In the genomic region with DNA sequence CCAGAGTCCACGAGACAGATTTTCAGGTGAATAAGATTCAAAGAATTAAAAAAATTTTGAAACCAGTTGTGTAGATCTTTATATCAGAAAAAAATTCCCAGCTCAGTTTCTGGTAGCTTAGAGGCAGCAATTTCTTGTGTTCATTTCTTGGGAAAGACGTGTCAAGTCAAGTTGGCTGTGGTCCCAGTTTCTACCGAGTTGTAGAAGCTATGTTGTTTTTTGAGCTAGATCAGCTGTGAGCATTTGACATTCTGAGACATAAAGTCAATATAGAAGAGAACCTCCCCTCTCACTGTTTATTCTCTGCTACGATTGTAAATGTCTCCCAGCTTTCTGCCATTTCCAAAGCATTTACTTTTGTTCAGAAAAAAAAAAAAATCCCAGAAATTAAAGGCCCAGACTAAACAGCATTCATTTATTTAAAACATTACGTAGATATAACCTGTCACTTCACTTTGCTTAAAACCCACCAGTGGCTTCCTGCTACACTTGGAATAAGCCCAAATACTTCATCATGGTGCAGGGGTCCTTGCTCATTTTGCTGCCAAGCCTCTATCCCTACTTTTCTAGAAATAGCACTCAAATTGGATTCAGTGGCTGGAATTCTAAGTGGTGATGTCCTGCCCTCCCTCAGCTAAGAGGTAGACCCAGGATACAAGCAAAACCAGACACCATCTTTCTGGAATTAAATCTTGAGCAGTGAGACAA, we compare ENCODE assay signal across 10 cellular contexts. TPM values are rescaled to one million over a fixed set of nuclear protein-coding genes. Genes with fewer than 3 reads are reported as not detected.
A peak's percentile ranks its signal among the peaks of the same experiment; 100 is the strongest.
DNase-seq lines count a peak whose midpoint lies in the region; ATAC-seq and TF ChIP-seq lines count a peak whose summit lies in the region.
"Had no signal": no experiment of that assay in that cellular context is flagged by ENCODE, and none has a peak within 500 bp of the region (broad histone marks: within the 10 kb centered on the region; RNA-seq: fewer than 3 reads in every experiment).

No MANE protein-coding gene starts in this region.

- no peaks in the 10 kb centered on the region for H3K36me3 ChIP-seq in adrenal gland (replicated peaks in 1 of 2)
- no peaks in the 10 kb centered on the region for H3K36me3 ChIP-seq in thoracic aorta

- peak; percentile 30 for ATAC-seq in thoracic aorta (ENCODE audit: insufficient number of reproducible peaks, low FRiP score, low read depth)
- ATAC-seq in stimulated activated naive B cell treated with anti-CD40 and anti-IgM and Interleukin-4, amounts not matched to agents 10 μg/mL and 1 μg/mL and 100 μg/mL, for 72 hours (replicated peaks): no peak

- intact Hi-C loops in adrenal gland (cut with DNase I): loop anchor here in 1 of 2 donors (10.0 kb wide), 1 partner anchor 260 kb away; no protein-coding TSS in a partner anchor

- H3K27ac ChIP-seq in adrenal gland: no peak overlapping the region
- H3K27ac ChIP-seq in thoracic aorta: peak overlapping the region in 1 of 2 donors; percentile 36
- H3K27ac ChIP-seq: 22Rv1 had no signal

- H3K4me3 Mint-ChIP-seq in stimulated activated naive B cell treated with anti-CD40 and anti-IgM and Interleukin-4, amounts not matched to agents 10 μg/mL and 1 μg/mL and 100 μg/mL, for 72 hours: no peak overlapping the region

- TF ChIP-seq CTCF in adrenal gland (IDR thresholded peaks at IDR 0.05): no peak
- no peak for TF ChIP-seq CTCF in thoracic aorta (IDR thresholded peaks at IDR 0.05)

- 30 to 33% (median 32%) methylated on average over 5 of the region's 5 CpGs for WGBS in adrenal gland, 4 donors

- H3K9me3 Mint-ChIP-seq in stimulated activated naive B cell treated with anti-CD40 and anti-IgM and Interleukin-4, amounts not matched to agents 10 μg/mL and 1 μg/mL and 100 μg/mL, for 72 hours: no peaks in the 10 kb centered on the region

- H3K9me3 ChIP-seq in adrenal gland (replicated peaks in 1 of 3) (no peaks in the 10 kb centered on the region), thoracic aorta (no peaks in the 10 kb centered on the region)

- H3K4me3 ChIP-seq in adrenal gland (no peak overlapping the region), thoracic aorta (no peak overlapping the region)

- DNase-seq in DMS 273 (lab: John Stamatoyannopoulos, UW; ENCODE audit: unreplicated experiment): peak; percentile 55
- DNase-seq in DMS 273 treated with DMSO at 0.1 percent for 48 hours (lab: John Stamatoyannopoulos, UW): no peak
- peak; percentile 58 to 90 (median 82) for DNase-seq in adrenal gland
- peak; percentile 56 for DNase-seq in inferior parietal cortex (ENCODE audit: extremely low spot score)
- DNase-seq in thoracic aorta (ENCODE audit: low spot score): peak; percentile 85
- no peak for DNase-seq in activated CD4-positive, alpha-beta T cell treated with anti-CD3 and anti-CD28 coated beads for 48 hours
- DNase-seq in stimulated activated naive B cell treated with anti-CD40 and anti-IgM and Interleukin-4, amounts not matched to agents 10 μg/mL and 1 μg/mL and 100 μg/mL, for 72 hours: no peak
- DNase-seq in OCI-M1 (lab: John Stamatoyannopoulos, UW): no peak
- DNase-seq: NCI-H526 had no signal

- no peaks in the 10 kb centered on the region for H3K36me3 Mint-ChIP-seq in stimulated activated naive B cell treated with anti-CD40 and anti-IgM and Interleukin-4, amounts not matched to agents 10 μg/mL and 1 μg/mL and 100 μg/mL, for 72 hours

- H3K4me1 ChIP-seq in adrenal gland (replicated peaks in 1 of 2) (peaks cover 17 to 30% of the 10 kb centered on the region in 2 donors), thoracic aorta (ENCODE audit: control insufficient read depth in 1 of 2, low read depth in 2 of 2) (peaks cover 25 to 38% of the 10 kb centered on the region in 2 donors)

- H3K27ac Mint-ChIP-seq in stimulated activated naive B cell treated with anti-CD40 and anti-IgM and Interleukin-4, amounts not matched to agents 10 μg/mL and 1 μg/mL and 100 μg/mL, for 72 hours: no peak overlapping the region

- TF ChIP-seq POLR2A in adrenal gland (IDR thresholded peaks at IDR 0.05): no peak

- no peaks in the 10 kb centered on the region for H3K4me1 Mint-ChIP-seq in stimulated activated naive B cell treated with anti-CD40 and anti-IgM and Interleukin-4, amounts not matched to agents 10 μg/mL and 1 μg/mL and 100 μg/mL, for 72 hours

- peaks cover 5 to 9% of the 10 kb centered on the region in 2 donors for H3K27me3 Mint-ChIP-seq in stimulated activated naive B cell treated with anti-CD40 and anti-IgM and Interleukin-4, amounts not matched to agents 10 μg/mL and 1 μg/mL and 100 μg/mL, for 72 hours

- no peaks in the 10 kb centered on the region for H3K27me3 ChIP-seq in adrenal gland
- no peaks in the 10 kb centered on the region for H3K27me3 ChIP-seq in thoracic aorta (replicated peaks; ENCODE audit: insufficient read depth)

RNA-seq across cellular contexts. Expression of gene PYGL, which starts 20.6 kb away (rescaled TPM):
- 10 to 100 TPM; 12.9 to 77.0 (median 56.8) TPM for total RNA-seq in adrenal gland
- polyA plus RNA-seq in adrenal gland: 10 to 100 TPM; 24.6 to 33.1 (median 26.9) TPM
- total RNA-seq in thoracic aorta: 10 to 100 TPM; 39.9 to 51.2 TPM

Comparison
In these comparisons a context has a peak if more than half of its experiments do, and no peak if none do; other contexts are left out.
1. DNase-seq: peak in DMS 273 (single experiment), adrenal gland (7 of 7), inferior parietal cortex (single experiment) and thoracic aorta (single experiment); none in DMS 273 treated with DMSO at 0.1 percent for 48 hours (single experiment), activated CD4-positive, alpha-beta T cell treated with anti-CD3 and anti-CD28 coated beads for 48 hours (single experiment), stimulated activated naive B cell treated with anti-CD40 and anti-IgM and Interleukin-4, amounts not matched to agents 10 μg/mL and 1 μg/mL and 100 μg/mL, for 72 hours (single experiment) and OCI-M1 (single experiment).